Comparison of ENCODE assay signal across 16 cellular contexts in the genomic region with DNA sequence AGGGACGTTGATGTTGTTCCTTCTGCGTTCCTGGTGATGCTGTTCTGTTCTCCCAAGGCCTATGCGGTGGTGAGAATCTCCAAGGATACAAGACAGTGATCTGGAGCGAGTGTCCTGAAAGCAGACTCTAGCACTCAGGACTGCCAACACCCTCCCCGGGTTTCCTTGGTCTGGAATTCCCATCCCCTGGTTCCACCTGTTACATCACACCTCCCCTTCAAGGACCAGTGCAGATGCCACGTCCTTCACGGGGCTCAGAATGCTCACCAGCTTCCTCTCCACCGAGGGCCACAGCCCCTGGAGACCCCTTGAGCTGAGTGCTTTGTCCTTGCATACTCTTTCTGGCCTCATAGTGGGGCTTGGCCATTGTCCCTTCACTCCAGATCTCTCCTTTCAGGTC. TPM values are rescaled to one million over a fixed set of nuclear protein-coding genes. Genes with fewer than 3 reads are reported as not detected.
DNase-seq lines count a peak whose midpoint lies in the region; ATAC-seq, FAIRE-seq and TF ChIP-seq lines count a peak whose summit lies in the region.
"Had no signal": no experiment of that assay in that cellular context is flagged by ENCODE, and none has a peak within 500 bp of the region (broad histone marks: within the 10 kb centered on the region; RNA-seq: fewer than 3 reads in every experiment).

No MANE protein-coding gene starts in this region.

- H3K79me2 ChIP-seq in H1 (ENCODE audit: control insufficient read depth in 1 of 2, insufficient read depth in 2 of 2, low read length in 2 of 2) = peaks cover 0 to 47% of the 10 kb centered on the region in 2 experiments; a peak in 2 of 4 replicates

- POLR2A ChIA-PET in HEK293 (lab: Yijun Ruan, JAX) (no interaction called here), H1 (lab: Charles Lee; ENCODE audit: partially characterized antibody) (no interaction called here)

- no peak for TF ChIP-seq EP300 in H1 (IDR thresholded peaks at IDR 0.05; ENCODE audit: borderline replicate concordance in 1 of 2, low read depth in 2 of 2, low read length in 2 of 2)

- no peaks in the 10 kb centered on the region for H3K27me3 Mint-ChIP-seq in type B pancreatic cell

- H3K4me2 ChIP-seq in H1 (ENCODE audit: insufficient read depth in 1 of 2, low read depth in 2 of 2, low read length in 2 of 2) = no peak overlapping the region
- H3K4me2 ChIP-seq in neuronal stem cell (ENCODE audit: insufficient read depth, low read length, poor library complexity, severe bottlenecking) = no peak overlapping the region
- H3K4me2 ChIP-seq: A549 had no signal

- H3K23ac ChIP-seq in H1 (ENCODE audit: insufficient read length) = no peak overlapping the region
- no peak overlapping the region for H3K23ac ChIP-seq in neuronal stem cell (ENCODE audit: low read depth, low read length, poor library complexity)

- H4K8ac ChIP-seq in H1 (ENCODE audit: extremely low read depth, insufficient read depth, low read length) = no peak overlapping the region
- no peak overlapping the region for H4K8ac ChIP-seq in neuronal stem cell (ENCODE audit: low read depth, low read length)

- H2BK20ac ChIP-seq in H1 (ENCODE audit: low read length) = no peak overlapping the region

- H3K36me3 Mint-ChIP-seq in type B pancreatic cell = peaks cover 24% of the 10 kb centered on the region
- H3K36me3 Mint-ChIP-seq: CD14-positive monocyte; CD8-positive, alpha-beta T cell had no signal

- H3K79me1 ChIP-seq in H1 (ENCODE audit: low read depth, low read length) (peaks cover 4% of the 10 kb centered on the region; the same call in 1 of the 2 replicates), neuronal stem cell (ENCODE audit: low read depth, low read length) (no peaks in the 10 kb centered on the region)

- CTCF ChIA-PET in HEK293 (lab: Yijun Ruan, JAX) (interaction anchor here (0.6 kb wide), 1 partner anchor 424 kb away, joined by 3 read pairs; no protein-coding TSS in a partner anchor), H1 (lab: Charles Lee; ENCODE audit: partially characterized antibody) (no interaction called here)

- H2AK5ac ChIP-seq in H1 (ENCODE audit: low read depth, low read length) (no peak overlapping the region), neuronal stem cell (ENCODE audit: low read depth, low read length) (peak overlapping the region; percentile 29)

- no peak overlapping the region for H3K27ac ChIP-seq in HEK293 (ENCODE audit: extremely low read depth, low read depth, low read length)
- H3K27ac ChIP-seq in H1 (ENCODE audit: low read depth, low read length) = no peak overlapping the region
- no peak overlapping the region for H3K27ac ChIP-seq in neuronal stem cell (replicated peaks; ENCODE audit: low read length)

- ATAC-seq in GM19397 (IDR thresholded peaks at IDR 0.05; ENCODE audit: unreplicated experiment) = no peak
- ATAC-seq: A549; CD8-positive, alpha-beta T cell had no signal

- peak overlapping the region; percentile 66 for H2BK5ac ChIP-seq in H1 (ENCODE audit: low read depth, low read length)
- no peak overlapping the region for H2BK5ac ChIP-seq in neuronal stem cell (ENCODE audit: low read length)

- FAIRE-seq in H1 (lab: Jason Lieb, UNC) = no peak
- FAIRE-seq: A549, GM12892 had no signal

- H2BK15ac ChIP-seq in H1 (ENCODE audit: low read length) (no peak overlapping the region), neuronal stem cell (ENCODE audit: low read length) (no peak overlapping the region)

- H4K20me1 ChIP-seq in H1 (replicated peaks in 1 of 2; ENCODE audit: control insufficient read depth in 1 of 2, insufficient read depth in 2 of 2, low read length in 2 of 2) = no peaks in the 10 kb centered on the region

- H3K27ac Mint-ChIP-seq in type B pancreatic cell = peak overlapping the region; percentile 59
- H3K27ac Mint-ChIP-seq: CD14-positive monocyte; CD8-positive, alpha-beta T cell had no signal

- H3K36me3 ChIP-seq in HEK293 (ENCODE audit: control insufficient read depth in 2 of 2, insufficient read depth in 1 of 2, low read length in 2 of 2) = no peaks in the 10 kb centered on the region
- H3K36me3 ChIP-seq in H1 (ENCODE audit: control insufficient read depth in 2 of 4, insufficient read depth in 4 of 4, low read length in 3 of 4) = peaks cover 7 to 63% (median 22%) of the 10 kb centered on the region in 4 experiments
- H3K36me3 ChIP-seq in neuronal stem cell (replicated peaks in 1 of 2; ENCODE audit: control insufficient read depth in 2 of 2, insufficient read depth in 2 of 2, low read length in 2 of 2) = no peaks in the 10 kb centered on the region

- H4K5ac ChIP-seq in H1 (ENCODE audit: insufficient read length, low read depth, low read length) = no peak overlapping the region

- 91% methylated on average over 8 of the region's 8 CpGs; no CpG with 5 or more reads in 1 of the 2 experiments for WGBS in H1 (ENCODE audit: extremely low coverage in 1 of 2, insufficient coverage in 1 of 2, insufficient read length in 1 of 2, insufficient replicate concordance in 2 of 2, low coverage in 1 of 2, low lambda C conversion rate in 2 of 2, missing lambda C conversion rate in 1 of 2), 2 experiments
- no CpG with 5 or more reads among the region's 8 CpGs for WGBS in neuronal stem cell (ENCODE audit: extremely low coverage in 2 of 2, insufficient read length in 2 of 2, insufficient replicate concordance in 1 of 2), 2 donors

- H2BK120ac ChIP-seq in H1 (replicated peaks; ENCODE audit: low read depth, low read length) (no peak overlapping the region), neuronal stem cell (ENCODE audit: low read depth, low read length) (no peak overlapping the region)

- no peak overlapping the region for H3K9ac ChIP-seq in H1 (replicated peaks in 1 of 4; ENCODE audit: extremely low read depth in 1 of 4, low read depth in 3 of 4, low read length in 3 of 4)
- no peak overlapping the region for H3K9ac ChIP-seq in neuronal stem cell (ENCODE audit: low read depth, low read length, poor library complexity)

- H3K4me1 Mint-ChIP-seq in type B pancreatic cell (ENCODE audit: unreplicated experiment) = peaks cover 13% of the 10 kb centered on the region
- H3K4me1 Mint-ChIP-seq: CD14-positive monocyte had no signal

- H3K4me3 Mint-ChIP-seq in type B pancreatic cell = no peak overlapping the region
- H3K4me3 Mint-ChIP-seq: CD14-positive monocyte; CD8-positive, alpha-beta T cell had no signal

- H3K27me3 ChIP-seq in H1 (replicated peaks in 1 of 4; ENCODE audit: control insufficient read depth in 3 of 4, extremely low read depth in 1 of 4, insufficient read depth in 3 of 4, low read length in 3 of 4) (no peaks in the 10 kb centered on the region; a peak in 1 of 7 replicates), neuronal stem cell (ENCODE audit: control insufficient read depth in 3 of 3, insufficient read depth in 3 of 3, low read depth in 1 of 3, low read length in 3 of 3) (no peaks in the 10 kb centered on the region)

- no peak for TF ChIP-seq CTCF in HEK293 (tag by site-specific recombination; IDR thresholded peaks at IDR 0.05)
- TF ChIP-seq CTCF in H1 (IDR thresholded peaks at IDR 0.05; ENCODE audit: control extremely low read depth in 1 of 3, insufficient read depth in 1 of 3, low read depth in 1 of 3, low read length in 3 of 3) = no peak
- no peak for TF ChIP-seq CTCF in type B pancreatic cell (conservative IDR thresholded peaks at IDR 0.05)
- TF ChIP-seq CTCF in foreskin fibroblast (IDR thresholded peaks at IDR 0.05; ENCODE audit: low read depth, low read length) = no peak

- H2BK12ac ChIP-seq in H1 (ENCODE audit: low read depth, low read length) (no peak overlapping the region), neuronal stem cell (ENCODE audit: low read length) (no peak overlapping the region)

- H3K9me3 ChIP-seq in HEK293 (ENCODE audit: control insufficient read depth, insufficient read depth, low read depth, low read length) (no peaks in the 10 kb centered on the region), H1 (ENCODE audit: insufficient read depth in 2 of 2, low read depth in 1 of 2, low read length in 1 of 2) (no peaks in the 10 kb centered on the region), neuronal stem cell (replicated peaks in 1 of 2; ENCODE audit: control insufficient read depth in 2 of 2, insufficient read depth in 1 of 2, low read depth in 1 of 2, low read length in 2 of 2) (peaks cover 0 to 15% of the 10 kb centered on the region in 2 donors)
- H3K9me3 ChIP-seq: A549 had no signal

- no peaks in the 10 kb centered on the region for H3K23me2 ChIP-seq in H1 (ENCODE audit: low read depth, low read length)

- no peak overlapping the region for H3K18ac ChIP-seq in H1 (ENCODE audit: extremely low read depth, low read length)
- H3K18ac ChIP-seq in neuronal stem cell (ENCODE audit: low read length) = no peak overlapping the region

- DNase-seq in H1 (ENCODE audit: low read depth in 1 of 2, low spot score in 2 of 2) (no peak), neuronal stem cell (ENCODE audit: low spot score) (no peak), type B pancreatic cell (ENCODE audit: extremely low spot score, unreplicated experiment) (no peak), foreskin fibroblast (no peak), Ammon's horn (ENCODE audit: low spot score) (no peak)
- DNase-seq: CD8-positive, alpha-beta T cell; COR-L47; DND-41; GDM1; H7; IMR-90 had no signal

- H3K9me3 Mint-ChIP-seq in type B pancreatic cell = peaks cover 4% of the 10 kb centered on the region

- H4K91ac ChIP-seq in H1 (replicated peaks; ENCODE audit: insufficient read length, low read length) (no peak overlapping the region), neuronal stem cell (ENCODE audit: low read depth, low read length, poor library complexity) (no peak overlapping the region)

- H2AFZ ChIP-seq in H1 (ENCODE audit: low read length) (no peak overlapping the region), neuronal stem cell (ENCODE audit: low read length) (no peak overlapping the region)

- H3K14ac ChIP-seq in H1 (ENCODE audit: insufficient read length) = no peak overlapping the region
- no peak overlapping the region for H3K14ac ChIP-seq in neuronal stem cell (ENCODE audit: low read length)

- peaks cover 3% of the 10 kb centered on the region; the same call in 1 of the 2 replicates for H3K4me1 ChIP-seq in HEK293 (ENCODE audit: control insufficient read depth, insufficient read depth, low read length)
- H3K4me1 ChIP-seq in H1 (replicated peaks in 1 of 4; ENCODE audit: control insufficient read depth in 3 of 4, insufficient read depth in 4 of 4, low read length in 3 of 4) = peaks cover 0 to 3% (median 0%) of the 10 kb centered on the region in 4 experiments; a peak in 1 of 7 replicates
- no peaks in the 10 kb centered on the region for H3K4me1 ChIP-seq in neuronal stem cell (ENCODE audit: control insufficient read depth in 2 of 2, insufficient read depth in 1 of 2, low read depth in 1 of 2, low read length in 2 of 2)

- no peak overlapping the region for H3K4ac ChIP-seq in H1 (replicated peaks; ENCODE audit: insufficient read length, low read depth, low read length)
- H3K4ac ChIP-seq in neuronal stem cell (ENCODE audit: low read length) = no peak overlapping the region

- no peak overlapping the region for H3K4me3 ChIP-seq in HEK293 (ENCODE audit: low read depth, low read length)
- H3K4me3 ChIP-seq in H1 (ENCODE audit: extremely low read depth in 1 of 4, insufficient read depth in 2 of 4, low read depth in 3 of 4, low read length in 4 of 4) = no peak overlapping the region
- H3K4me3 ChIP-seq in neuronal stem cell (ENCODE audit: low read length in 2 of 2) = no peak overlapping the region
- no peak overlapping the region for H3K4me3 ChIP-seq in foreskin fibroblast (ENCODE audit: low read depth in 1 of 2, low read length in 2 of 2)
- H3K4me3 ChIP-seq: A549 had no signal

- no peak overlapping the region for H3K56ac ChIP-seq in H1 (replicated peaks; ENCODE audit: insufficient read length, low read depth, low read length)

- no peak for TF ChIP-seq POLR2A in H1 (IDR thresholded peaks at IDR 0.05; ENCODE audit: control extremely low read depth in 1 of 2, low read depth in 2 of 2, low read length in 2 of 2)

- TF ChIP-seq RAD21 in H1 (IDR thresholded peaks at IDR 0.05 in 1 of 2, conservative IDR thresholded peaks at IDR 0.05 in 1 of 2; ENCODE audit: low read depth in 2 of 2, low read length in 2 of 2) = no peak

RNA-seq across cellular contexts. Expression of a gene that starts 43.5 kb away (rescaled TPM):
- 23.8 and 25.1 TPM in 2 replicates for total RNA-seq in H1 (2021; fragmentation: NEBNext Ultra II Directional; extraction: Animal tissue kit (Norgen Biotek cat#: 25700))
- 11.9 and 12.4 TPM in 2 replicates for polyA plus RNA-seq in H1 (2011; rRNA removed)
- 9.7 TPM for polyA plus RNA-seq in H1 (2011; cell fraction: cytosol; rRNA removed)
- polyA plus RNA-seq in H1 (2011; cell fraction: nucleus; rRNA removed) = 25.2 TPM
- polyA plus RNA-seq in H1 (2012, experiment 1 of 2) = 9.9 to 15.2 TPM (median 12.4 TPM) in 4 replicates
- polyA plus RNA-seq in H1 (2012, experiment 2 of 2) = 1.6 TPM
- polyA plus RNA-seq in H1 (2013, experiment 1 of 2) = 19.2 TPM
- 18.8 TPM for polyA plus RNA-seq in H1 (2013, experiment 2 of 2)
- polyA minus RNA-seq in H1 (2011; rRNA and poly(A)+ RNA removed) = 47.8 and 63.7 TPM in 2 replicates
- polyA minus RNA-seq in H1 (2011; cell fraction: cytosol; rRNA and poly(A)+ RNA removed) = 24.7 TPM
- 38.0 TPM for polyA minus RNA-seq in H1 (2011; cell fraction: nucleus; rRNA and poly(A)+ RNA removed)
- polyA plus RNA-seq in neuronal stem cell (2013, experiment 1 of 2) = 0.75 TPM
- polyA plus RNA-seq in neuronal stem cell (2013, experiment 2 of 2) = 0.83 TPM
- 14.2 and 27.5 TPM in 2 replicates for total RNA-seq in type B pancreatic cell (ENCODE audit: low replicate concordance)
- total RNA-seq: CD8-positive, alpha-beta T cell had no signal
- polyA plus RNA-seq: CD14-positive monocyte had no signal
